1 cellular context compared by ENCODE assay signal in genomic region chr11:58688779-58689503, GRCh38.
TF ChIP-seq lines count a peak whose summit lies in the region.

No MANE protein-coding gene starts in this region.

TF ChIP-seq in IMR-90, 13 proteins besides CTCF, POLR2A, EP300 and RAD21:
- TF ChIP-seq CEBPB (IDR thresholded peaks at IDR 0.05; ENCODE audit: low read depth, low read length) (no peak), MAZ (IDR thresholded peaks at IDR 0.05; ENCODE audit: borderline replicate concordance, low read depth, low read length) (no peak), BHLHE40 (IDR thresholded peaks at IDR 0.05; ENCODE audit: low read depth, low read length) (no peak), CHD1 (IDR thresholded peaks at IDR 0.05; ENCODE audit: low read depth, low read length) (no peak), USF2 (IDR thresholded peaks at IDR 0.05; ENCODE audit: low read depth, low read length) (no peak), FOS (IDR thresholded peaks at IDR 0.05; ENCODE audit: low read depth, low read length) (no peak), ELK1 (IDR thresholded peaks at IDR 0.05; ENCODE audit: borderline replicate concordance, low read depth, low read length) (no peak), SMC3 (IDR thresholded peaks at IDR 0.05; ENCODE audit: low read depth, low read length) (no peak), NFE2L2 (IDR thresholded peaks at IDR 0.05; ENCODE audit: low read depth, low read length) (no peak), RFX5 (IDR thresholded peaks at IDR 0.05; ENCODE audit: low read depth, low read length) (no peak)
